In genomic region chr2:9006368-9006767, GRCh38 we compare ENCODE assay signal across 27 cellular contexts. TPM values are rescaled to one million over a fixed set of nuclear protein-coding genes. Genes with fewer than 3 reads are reported as not detected.
DNase-seq lines count a peak whose midpoint lies in the region; ATAC-seq, FAIRE-seq and TF ChIP-seq lines count a peak whose summit lies in the region.
"Had no signal": no experiment of that assay in that cellular context is flagged by ENCODE, and none has a peak within 500 bp of the region (broad histone marks: within the 10 kb centered on the region; RNA-seq: fewer than 3 reads in every experiment).

No MANE protein-coding gene starts in this region.

- H3K36me3 ChIP-seq in IMR-90 (ENCODE audit: control insufficient read depth, insufficient read depth, low read length) (no peaks in the 10 kb centered on the region), K562 (ENCODE audit: control insufficient read depth, insufficient read depth, low read length) (no peaks in the 10 kb centered on the region), trophoblast cell (ENCODE audit: control insufficient read depth in 1 of 2, insufficient read depth in 2 of 2, low read length in 2 of 2) (no peaks in the 10 kb centered on the region), breast epithelium (no peaks in the 10 kb centered on the region)
- H3K36me3 ChIP-seq: BE2C, BLaER1 had no signal

- no peak overlapping the region for H4K12ac ChIP-seq in trophoblast cell (ENCODE audit: low read depth, low read length)

- H2AK9ac ChIP-seq in IMR-90 (replicated peaks; ENCODE audit: low read depth, low read length, poor library complexity) = no peak overlapping the region

- TF ChIP-seq EP300 in K562 (IDR thresholded peaks at IDR 0.05; ENCODE audit: low read length) = no peak

- peaks cover 3% of the 10 kb centered on the region for H3K36me3 Mint-ChIP-seq in nephron (ENCODE audit: low read depth)
- H3K36me3 Mint-ChIP-seq: CD14-positive monocyte; CD4-positive, alpha-beta memory T cell; CD4-positive, CD25-positive, alpha-beta regulatory T cell had no signal

- no peak overlapping the region for H3K14ac ChIP-seq in IMR-90 (replicated peaks; ENCODE audit: low read depth, low read length)
- no peak overlapping the region for H3K14ac ChIP-seq in trophoblast cell (ENCODE audit: low read length)

- DNase-seq in IMR-90 (no peak), K562 (ENCODE audit: extremely low read depth in 1 of 4, low spot score in 3 of 4) (no peak), trophoblast cell (no peak), T-helper 2 cell (no peak), NCI-H82 (lab: John Stamatoyannopoulos, UW) (no peak), breast epithelium (ENCODE audit: low spot score in 2 of 2) (no peak)
- DNase-seq: 8988T; ACHN; BE2C; C1 segment of cervical spinal cord; Caco-2; Calu3; CD4-positive, alpha-beta memory T cell; CD4-positive, CD25-positive, alpha-beta regulatory T cell; DMS79; DND-41; EL; GDM1 had no signal

- H3K4me1 Mint-ChIP-seq in nephron = peaks cover 37% of the 10 kb centered on the region

- no TSS peak for BruUV-seq in IMR-90 (replicated peaks; lab: Mats Ljungman, UMichigan)
- no TSS peak for BruUV-seq in K562 (replicated peaks; lab: Mats Ljungman, UMichigan)

- no peak overlapping the region for H2BK5ac ChIP-seq in IMR-90 (ENCODE audit: low read depth, low read length, poor library complexity, severe bottlenecking)
- no peak overlapping the region for H2BK5ac ChIP-seq in trophoblast cell (ENCODE audit: low read depth, low read length, poor library complexity)

- no peak overlapping the region for H2BK12ac ChIP-seq in trophoblast cell (ENCODE audit: low read length)

- FAIRE-seq in K562 (lab: Jason Lieb, UNC) = no peak
- FAIRE-seq: A204.1, D721Med, GM12878, GM12892, GM18507 had no signal

- no peak overlapping the region for H2BK15ac ChIP-seq in IMR-90 (ENCODE audit: low read depth, low read length)

- 100% methylated on average over 1 of the region's 3 CpGs; no CpG with 5 or more reads in 1 of the 2 experiments for WGBS in IMR-90 (ENCODE audit: extremely low coverage in 2 of 2, insufficient read length in 1 of 2), 2 experiments
- 96% methylated on average over 3 of the region's 3 CpGs for WGBS in K562 (ENCODE audit: insufficient coverage, low coverage, missing lambda C conversion rate)
- no CpG with 5 or more reads among the region's 3 CpGs for WGBS in trophoblast cell (ENCODE audit: extremely low coverage, insufficient coverage, insufficient read length)

- H3K18ac ChIP-seq in IMR-90 (ENCODE audit: low read depth, low read length) (no peak overlapping the region), trophoblast cell (ENCODE audit: low read length) (no peak overlapping the region)

- H3K9me3 ChIP-seq in IMR-90 (ENCODE audit: control insufficient read depth, insufficient read depth, low read length) (no peaks in the 10 kb centered on the region), K562 (replicated peaks; ENCODE audit: control insufficient read depth, insufficient read depth, low read depth, low read length) (peaks cover 5% of the 10 kb centered on the region; the same call in 1 of the 2 replicates), trophoblast cell (ENCODE audit: insufficient read depth, low read depth, low read length) (no peaks in the 10 kb centered on the region), breast epithelium (no peaks in the 10 kb centered on the region)
- H3K9me3 ChIP-seq: BE2C, BLaER1, Caco-2 had no signal

- H3K27me3 ChIP-seq in IMR-90 (ENCODE audit: control insufficient read depth, insufficient read depth, low read length) = no peaks in the 10 kb centered on the region
- no peaks in the 10 kb centered on the region for H3K27me3 ChIP-seq in K562 (ENCODE audit: control insufficient read depth in 2 of 2, insufficient read depth in 2 of 2, low read length in 2 of 2)
- H3K27me3 ChIP-seq in trophoblast cell (ENCODE audit: insufficient read depth, low read length) = no peaks in the 10 kb centered on the region
- H3K27me3 ChIP-seq in breast epithelium = no peaks in the 10 kb centered on the region
- H3K27me3 ChIP-seq: BE2C, BLaER1 had no signal

- ATAC-seq in IMR-90 (ENCODE audit: low read depth) (no peak), K562 (no peak), HG03565 (IDR thresholded peaks at IDR 0.05; ENCODE audit: unreplicated experiment) (no peak)
- ATAC-seq: GM12878 had no signal

- no peaks in the 10 kb centered on the region for H3K27me3 Mint-ChIP-seq in nephron (ENCODE audit: low read depth)
- H3K27me3 Mint-ChIP-seq: CD4-positive, alpha-beta memory T cell had no signal

- H2AFZ ChIP-seq in IMR-90 (replicated peaks; ENCODE audit: low read length, poor library complexity) = no peak overlapping the region
- no peak overlapping the region for H2AFZ ChIP-seq in K562 (ENCODE audit: low read depth, low read length)
- no peak overlapping the region for H2AFZ ChIP-seq in trophoblast cell (ENCODE audit: insufficient read depth, low read length, poor library complexity)

- peaks cover 3% of the 10 kb centered on the region for H3K9me3 Mint-ChIP-seq in nephron
- H3K9me3 Mint-ChIP-seq: CD14-positive monocyte; CD4-positive, alpha-beta memory T cell; CD4-positive, CD25-positive, alpha-beta regulatory T cell had no signal

- H3K9me1 ChIP-seq in IMR-90 (ENCODE audit: insufficient read depth, low read length) (peaks cover 4% of the 10 kb centered on the region), K562 (ENCODE audit: control insufficient read depth, insufficient read depth, low read length) (no peaks in the 10 kb centered on the region)

- POLR2A ChIA-PET in IMR-90 (lab: Charles Lee; ENCODE audit: unreplicated experiment) = no interaction called here
- POLR2A ChIA-PET in K562 (lab: Yijun Ruan, JAX) = interaction anchor here (1.5 kb wide), 1 partner anchor 10 kb away, joined by 5 read pairs; no protein-coding TSS in a partner anchor

- no peak for TF ChIP-seq RAD21 in IMR-90 (IDR thresholded peaks at IDR 0.05; ENCODE audit: low read length)
- TF ChIP-seq RAD21 in K562 (CRISPR knock-in tag; conservative IDR thresholded peaks at IDR 0.05 in 1 of 2, IDR thresholded peaks at IDR 0.05 in 1 of 2) = no peak

- H4K8ac ChIP-seq in IMR-90 (ENCODE audit: low read depth in 2 of 2, low read length in 2 of 2) (no peak overlapping the region), trophoblast cell (ENCODE audit: low read depth, low read length) (no peak overlapping the region)

- no peak overlapping the region for H3K23ac ChIP-seq in IMR-90 (ENCODE audit: low read depth, low read length)
- H3K23ac ChIP-seq in trophoblast cell (ENCODE audit: low read length) = peak overlapping the region; percentile 58

- dilution Hi-C loops in IMR-90 (cut with HindIII; ENCODE audit: low sequenced_read_pairs, unreplicated experiment) = no loop called here

- peaks cover 34% of the 10 kb centered on the region for H3K79me2 ChIP-seq in K562 (ENCODE audit: control insufficient read depth, insufficient read depth, low read length)
- peaks cover 7% of the 10 kb centered on the region for H3K79me2 ChIP-seq in trophoblast cell (ENCODE audit: control insufficient read depth, insufficient read depth, low read length, poor library complexity)

- in situ Hi-C loops in IMR-90 (cut with MboI; ENCODE audit: low sequenced_read_pairs) = no loop called here
- in situ Hi-C loops in K562 (cut with MboI) = no loop called here

- peaks cover 8% of the 10 kb centered on the region for H3K4me1 ChIP-seq in IMR-90 (ENCODE audit: control insufficient read depth, insufficient read depth, low read length)
- H3K4me1 ChIP-seq in K562 (replicated peaks in 1 of 2; ENCODE audit: control insufficient read depth in 2 of 2, insufficient read depth in 2 of 2, low read length in 2 of 2) = peaks cover 14 to 16% of the 10 kb centered on the region in 2 experiments; a peak in 4 of 5 replicates
- H3K4me1 ChIP-seq in trophoblast cell (ENCODE audit: control insufficient read depth in 1 of 2, insufficient read depth in 2 of 2, low read length in 2 of 2) = peaks cover 0 to 9% of the 10 kb centered on the region in 2 experiments
- H3K4me1 ChIP-seq in breast epithelium = no peaks in the 10 kb centered on the region

- no peak for TF ChIP-seq POLR2A in IMR-90 (IDR thresholded peaks at IDR 0.05; ENCODE audit: low read depth, low read length)
- no peak for TF ChIP-seq POLR2A in K562 (conservative IDR thresholded peaks at IDR 0.05)
- no peak for TF ChIP-seq POLR2A in breast epithelium (IDR thresholded peaks at IDR 0.05)

- peak overlapping the region in 2 of 3 experiments; percentile 19 to 50 for H3K27ac Mint-ChIP-seq in nephron
- H3K27ac Mint-ChIP-seq: CD4-positive, CD25-positive, alpha-beta regulatory T cell had no signal

- no peak overlapping the region for H3K4me2 ChIP-seq in IMR-90 (ENCODE audit: low read depth, low read length)
- no peak overlapping the region for H3K4me2 ChIP-seq in K562 (ENCODE audit: insufficient read depth, low read length)
- H3K4me2 ChIP-seq in trophoblast cell (ENCODE audit: low read length) = no peak overlapping the region
- H3K4me2 ChIP-seq: BLaER1 had no signal

- no peak for TF ChIP-seq CTCF in IMR-90 (conservative IDR thresholded peaks at IDR 0.05; ENCODE audit: low read depth, low read length)
- TF ChIP-seq CTCF in K562 (IDR thresholded peaks at IDR 0.05 in 2 of 3, conservative IDR thresholded peaks at IDR 0.05 in 1 of 3; ENCODE audit: insufficient read depth in 2 of 3, low read depth in 1 of 3, low read length in 3 of 3) = no peak
- TF ChIP-seq CTCF in nephron (IDR thresholded peaks at IDR 0.05; ENCODE audit: unreplicated experiment in 3 of 3) = no peak
- no peak for TF ChIP-seq CTCF in breast epithelium (IDR thresholded peaks at IDR 0.05)

- H4K20me1 ChIP-seq in IMR-90 (ENCODE audit: insufficient read depth, low read length) (no peaks in the 10 kb centered on the region), K562 (replicated peaks; ENCODE audit: control insufficient read depth, insufficient read depth, low read length) (no peaks in the 10 kb centered on the region)

- H4K5ac ChIP-seq in IMR-90 (ENCODE audit: low read depth, low read length) = no peak overlapping the region

- H3K79me1 ChIP-seq in IMR-90 (ENCODE audit: low read depth in 1 of 2, low read length in 2 of 2) = peaks cover 14 to 29% of the 10 kb centered on the region in 2 experiments
- H3K79me1 ChIP-seq in trophoblast cell (ENCODE audit: low read length) = peaks cover 8% of the 10 kb centered on the region

- CTCF ChIA-PET in IMR-90 (lab: Yijun Ruan, JAX) (no interaction called here), K562 (lab: Yijun Ruan, JAX; ENCODE audit: low intra/inter-chr PET ratio) (no interaction called here)

- H3K9ac ChIP-seq in IMR-90 (ENCODE audit: low read depth, low read length) = no peak overlapping the region
- H3K9ac ChIP-seq in K562 (ENCODE audit: insufficient read depth in 1 of 2, low read depth in 2 of 2, low read length in 2 of 2) = no peak overlapping the region
- H3K9ac ChIP-seq in trophoblast cell (ENCODE audit: low read length) = no peak overlapping the region
- H3K9ac ChIP-seq: BLaER1 had no signal

- intact Hi-C loops in IMR-90 (cut with micrococcal nuclease) (no loop called here), K562 (cut with micrococcal nuclease) (no loop called here), breast epithelium (cut with DNase I; ENCODE audit: low total_unique reads) (no loop called here)

- H2BK120ac ChIP-seq in IMR-90 (ENCODE audit: low read depth, low read length) (no peak overlapping the region), trophoblast cell (ENCODE audit: insufficient read depth, low read length, poor library complexity) (no peak overlapping the region)

- no peak overlapping the region for H3K27ac ChIP-seq in IMR-90 (ENCODE audit: insufficient read depth, low read length)
- H3K27ac ChIP-seq in K562 (ENCODE audit: extremely low read depth, low read depth, low read length) = no peak overlapping the region
- no peak overlapping the region for H3K27ac ChIP-seq in trophoblast cell (ENCODE audit: low read depth, low read length)
- no peak overlapping the region for H3K27ac ChIP-seq in breast epithelium
- H3K27ac ChIP-seq: BLaER1 had no signal

- no peak overlapping the region for H3K4ac ChIP-seq in IMR-90 (ENCODE audit: low read depth, low read length)
- H3K4ac ChIP-seq in trophoblast cell (ENCODE audit: low read depth, low read length) = no peak overlapping the region

- peak overlapping the region in 2 of 3 experiments; percentile 45 to 47 for H3K4me3 Mint-ChIP-seq in nephron
- H3K4me3 Mint-ChIP-seq: CD14-positive monocyte; CD4-positive, alpha-beta memory T cell had no signal

- no peak overlapping the region for H3K4me3 ChIP-seq in IMR-90 (ENCODE audit: insufficient read depth, low read depth, low read length)
- H3K4me3 ChIP-seq in K562 = no peak overlapping the region
- H3K4me3 ChIP-seq in trophoblast cell (ENCODE audit: low read depth, low read length) = no peak overlapping the region
- no peak overlapping the region for H3K4me3 ChIP-seq in breast epithelium
- H3K4me3 ChIP-seq: BLaER1, GM12878 had no signal

- H2AK5ac ChIP-seq in IMR-90 (ENCODE audit: low read depth, low read length) = peak overlapping the region; percentile 67; the same call in 1 of the 2 replicates
- no peak overlapping the region for H2AK5ac ChIP-seq in trophoblast cell (ENCODE audit: low read length)

- H4K91ac ChIP-seq in IMR-90 (ENCODE audit: insufficient read depth, low read depth, low read length) = no peak overlapping the region
- no peak overlapping the region for H4K91ac ChIP-seq in trophoblast cell (ENCODE audit: low read depth, low read length)

- no peak overlapping the region for H2BK20ac ChIP-seq in IMR-90 (ENCODE audit: low read depth, low read length)

- no peak overlapping the region for H3K56ac ChIP-seq in IMR-90 (ENCODE audit: extremely low read depth, insufficient read depth, low read length)

RNA-seq across cellular contexts. Expression of gene MBOAT2, which starts 2.9 kb away (rescaled TPM):
- total RNA-seq in IMR-90 (2012; rRNA removed) (91.7 and 102 TPM in 2 replicates), K562 (2014; rRNA removed) (19.2 and 22.8 TPM in 2 replicates), K562 (2014; rRNA removed; fragmentation: Illumina TruSeq; extraction: Trizol) (48.9 and 54.3 TPM in 2 replicates), K562 (2015; rRNA removed; fragmentation: Illumina TruSeq; extraction: Trizol) (26.1 and 27.9 TPM in 2 replicates), K562 (2021) (42.8 and 44.6 TPM in 2 replicates), breast epithelium (10 to 100 TPM in 2 of 3 donors, 1 to 10 TPM in 1; 6.4 to 41.0 (median 23.6) TPM)
- polyA plus RNA-seq in IMR-90 (2012; rRNA removed) (33.0 and 33.9 TPM in 2 replicates), K562 (2011; rRNA removed) (101 and 122 TPM in 2 replicates), K562 (2014; fragmentation: Illumina TruSeq; extraction: Trizol) (43.9 and 44.4 TPM in 2 replicates), K562 (2014; fragmentation: Nextera tagmentation; extraction: Ambion mirVana) (10 to 100 TPM in 1 of 2 experiments, 1 to 10 TPM in 1; 8.4 to 11.2 TPM), K562 (2014; rRNA removed) (27.6 and 31.1 TPM in 2 replicates)
- polyA plus RNA-seq in IMR-90 (2012; cell fraction: cytosol; rRNA removed) = 6.0 and 6.4 TPM in 2 replicates
- polyA plus RNA-seq in IMR-90 (2012; cell fraction: nucleus; rRNA removed; ENCODE audit: low replicate concordance) = 30.6 and 203 TPM in 2 replicates
- total RNA-seq in K562 (2011; cell fraction: chromatin; rRNA removed; ENCODE audit: low replicate concordance) = 112 and 313 TPM in 2 replicates
- 47.4 and 65.8 TPM in 2 replicates for total RNA-seq in K562 (2011; cell fraction: nucleolus; rRNA removed)
- 143 and 203 TPM in 2 replicates for total RNA-seq in K562 (2011; cell fraction: nucleoplasm; rRNA removed)
- polyA plus RNA-seq in K562 (2011; cell fraction: cytosol; rRNA removed) = 18.7 and 42.5 TPM in 2 replicates
- polyA plus RNA-seq in K562 (2011; cell fraction: nucleus; rRNA removed) = 251 and 267 TPM in 2 replicates
- polyA plus RNA-seq in K562 (2012) = 19.2 and 19.7 TPM in 2 replicates
- 107 and 132 TPM in 2 replicates for polyA minus RNA-seq in K562 (2011; rRNA and poly(A)+ RNA removed)
- polyA minus RNA-seq in K562 (2011; cell fraction: cytosol; rRNA and poly(A)+ RNA removed) = 31.1 and 32.9 TPM in 2 replicates
- polyA minus RNA-seq in K562 (2011; cell fraction: nucleus; rRNA and poly(A)+ RNA removed) = 59.0 and 76.9 TPM in 2 replicates
- 9.5 and 9.6 TPM in 2 replicates for polyA plus RNA-seq in trophoblast cell (2013)
